In the genomic region with DNA sequence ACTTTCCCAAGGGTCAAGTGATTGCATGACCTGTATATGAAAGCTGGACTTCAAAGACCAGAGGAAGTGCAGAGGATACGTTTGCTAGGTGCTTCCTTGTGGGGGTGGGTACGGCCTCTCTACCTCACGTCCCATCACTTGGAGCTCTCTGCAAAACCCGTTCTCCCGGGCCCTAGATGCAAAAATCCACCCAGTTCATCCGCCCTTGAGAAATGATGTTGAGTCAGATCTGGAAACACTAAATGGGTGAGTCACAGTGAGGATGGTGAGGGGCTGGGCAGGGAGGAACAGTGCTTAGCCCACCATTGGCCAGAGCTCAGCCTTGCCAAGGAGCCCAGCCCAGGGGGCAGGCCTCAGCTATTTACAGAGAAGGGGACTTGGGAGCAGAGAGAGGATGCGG, we compare ENCODE assay signal across 13 cellular contexts. TPM values are rescaled to one million over a fixed set of nuclear protein-coding genes. Genes with fewer than 3 reads are reported as not detected.
DNase-seq lines count a peak whose midpoint lies in the region; ATAC-seq and TF ChIP-seq lines count a peak whose summit lies in the region.
"Had no signal": no experiment of that assay in that cellular context is flagged by ENCODE, and none has a peak within 500 bp of the region (broad histone marks: within the 10 kb centered on the region; RNA-seq: fewer than 3 reads in every experiment).

No MANE protein-coding gene starts in this region.

- DNase-seq in HS-27A (ENCODE audit: low read depth) (peak; percentile 79), mammary epithelial cell (peak; percentile 88), mesenchymal stem cell (peak; percentile 91), gastrocnemius medialis (no peak), SHP77 treated with DMSO at 0.1 percent for 48 hours (lab: John Stamatoyannopoulos, UW) (no peak), G401 (ENCODE audit: low spot score) (no peak)
- DNase-seq: activated CD4-positive, alpha-beta T cell treated with anti-CD3 and anti-CD28 coated beads, Interleukin-2, amount 50 U/mL, for 1 hour; heart right ventricle; naive thymus-derived CD4-positive, alpha-beta T cell; NCI-H1417; upper lobe of left lung had no signal

- BruUV-seq in mammary epithelial cell (replicated peaks; lab: Mats Ljungman, UMichigan): no TSS peak

- H3K9me3 ChIP-seq in mammary epithelial cell (replicated peaks; ENCODE audit: insufficient read depth, low read length) (no peaks in the 10 kb centered on the region), mesenchymal stem cell (ENCODE audit: control insufficient read depth, low read length) (no peaks in the 10 kb centered on the region), gastrocnemius medialis (no peaks in the 10 kb centered on the region)
- H3K9me3 ChIP-seq: heart right ventricle, upper lobe of left lung had no signal

- no peak overlapping the region for H3K4me2 ChIP-seq in mammary epithelial cell (ENCODE audit: insufficient read depth, low read depth, low read length)
- H3K4me2 ChIP-seq in mesenchymal stem cell (ENCODE audit: low read length, poor library complexity, severe bottlenecking): no peak overlapping the region

- peak overlapping the region in 1 of 2 experiments; percentile 26 for H3K18ac ChIP-seq in mesenchymal stem cell (ENCODE audit: low read depth in 1 of 2, low read length in 2 of 2)

- dilution Hi-C loops in mammary epithelial cell (cut with HindIII; ENCODE audit: low sequenced_read_pairs): no loop called here

- intact Hi-C loops in mammary epithelial cell (cut with micrococcal nuclease): no loop called here
- intact Hi-C loops in gastrocnemius medialis (cut with DNase I; ENCODE audit: low total_unique reads): no loop called here

- H3K36me3 ChIP-seq in ACC112 (ENCODE audit: insufficient read depth, low read length) (no peaks in the 10 kb centered on the region), mammary epithelial cell (ENCODE audit: insufficient read depth, low read length) (no peaks in the 10 kb centered on the region), mesenchymal stem cell (ENCODE audit: control insufficient read depth in 1 of 2, insufficient read depth in 2 of 2, low read depth in 1 of 2, low read length in 2 of 2) (no peaks in the 10 kb centered on the region), gastrocnemius medialis (no peaks in the 10 kb centered on the region)
- H3K36me3 ChIP-seq: heart right ventricle, upper lobe of left lung had no signal

- no peak for TF ChIP-seq POLR2A in gastrocnemius medialis (IDR thresholded peaks at IDR 0.05)

- in situ Hi-C loops in mammary epithelial cell (cut with MboI; ENCODE audit: low sequenced_read_pairs in 2 of 2) (no loop called here), gastrocnemius medialis (cut with MboI; ENCODE audit: low sequenced_read_pairs in 4 of 4) (no loop called here), G401 (cut with HindIII; ENCODE audit: low sequenced_read_pairs) (no loop called here)

- H2AFZ ChIP-seq in ACC112 (ENCODE audit: low read length, unreplicated experiment): no peak overlapping the region
- no peak overlapping the region for H2AFZ ChIP-seq in mammary epithelial cell (ENCODE audit: low read depth, low read length)
- H2AFZ ChIP-seq in mesenchymal stem cell (ENCODE audit: low read depth, low read length): no peak overlapping the region

- WGBS in mammary epithelial cell (ENCODE audit: low coverage, missing lambda C conversion rate): 45% methylated on average over 7 of the region's 7 CpGs
- 5% methylated on average over 6 of the region's 7 CpGs for WGBS in mesenchymal stem cell

- H2AK5ac ChIP-seq in mesenchymal stem cell (ENCODE audit: low read length, severe bottlenecking): peak overlapping the region; percentile 44

- H2BK5ac ChIP-seq in mesenchymal stem cell (ENCODE audit: low read depth, low read length, poor library complexity, severe bottlenecking): no peak overlapping the region

- H4K91ac ChIP-seq in mesenchymal stem cell (ENCODE audit: low read length): no peak overlapping the region

- no peak for TF ChIP-seq CTCF in mammary epithelial cell (conservative IDR thresholded peaks at IDR 0.05 in 1 of 2, IDR thresholded peaks at IDR 0.05 in 1 of 2; ENCODE audit: extremely low read depth in 1 of 2, insufficient read depth in 1 of 2, low read depth in 1 of 2, low read length in 2 of 2)
- no peak for TF ChIP-seq CTCF in gastrocnemius medialis (IDR thresholded peaks at IDR 0.05 in 4 of 5, conservative IDR thresholded peaks at IDR 0.05 in 1 of 5)

- H3K79me2 ChIP-seq in ACC112 (ENCODE audit: control insufficient read depth, insufficient read depth, low read length, unreplicated experiment) (peaks cover 27% of the 10 kb centered on the region), mammary epithelial cell (ENCODE audit: insufficient read depth, low read length) (no peaks in the 10 kb centered on the region)

- peak overlapping the region; percentile 13 for H2BK15ac ChIP-seq in mesenchymal stem cell (ENCODE audit: low read depth, poor library complexity, severe bottlenecking)

- no peaks in the 10 kb centered on the region for H3K27me3 ChIP-seq in ACC112 (ENCODE audit: insufficient read depth, low read length)
- H3K27me3 ChIP-seq in mammary epithelial cell (ENCODE audit: insufficient read depth, low read length): no peaks in the 10 kb centered on the region
- H3K27me3 ChIP-seq in mesenchymal stem cell (ENCODE audit: control insufficient read depth in 1 of 2, insufficient read depth in 1 of 2, low read length in 2 of 2): no peaks in the 10 kb centered on the region
- H3K27me3 ChIP-seq in gastrocnemius medialis: no peaks in the 10 kb centered on the region
- H3K27me3 ChIP-seq: heart right ventricle, upper lobe of left lung had no signal

- H2BK120ac ChIP-seq in mesenchymal stem cell (ENCODE audit: low read depth, low read length): no peak overlapping the region

- H3K4me1 ChIP-seq in ACC112 (ENCODE audit: control insufficient read depth, insufficient read depth, low read length, unreplicated experiment) (peaks cover 53% of the 10 kb centered on the region), mammary epithelial cell (ENCODE audit: insufficient read depth, low read length) (peaks cover 19% of the 10 kb centered on the region), mesenchymal stem cell (ENCODE audit: control insufficient read depth, insufficient read depth, low read depth, low read length) (peaks cover 29% of the 10 kb centered on the region), gastrocnemius medialis (peaks cover 11 to 12% of the 10 kb centered on the region in 2 donors)

- peak overlapping the region; percentile 27 for H4K8ac ChIP-seq in mesenchymal stem cell (ENCODE audit: low read length)

- ATAC-seq in gastrocnemius medialis: no peak
- no peak for ATAC-seq in HG03159 (IDR thresholded peaks at IDR 0.05; ENCODE audit: unreplicated experiment)
- ATAC-seq: heart right ventricle; naive thymus-derived CD4-positive, alpha-beta T cell had no signal

- CTCF ChIA-PET in mammary epithelial cell (lab: Charles Lee; ENCODE audit: low non-redundant PET): interaction anchor here (0.5 kb wide), 1 partner anchor 514 kb away, joined by 9 read pairs; no protein-coding TSS in a partner anchor

- peak overlapping the region in 1 of 2 experiments; percentile 23 for H2BK12ac ChIP-seq in mesenchymal stem cell (ENCODE audit: low read length in 2 of 2)

- H3K9ac ChIP-seq in mammary epithelial cell (ENCODE audit: insufficient read depth, low read length) (no peak overlapping the region), mesenchymal stem cell (ENCODE audit: low read length) (peak overlapping the region; percentile 42)

- H4K20me1 ChIP-seq in mammary epithelial cell (ENCODE audit: insufficient read depth, low read length): no peaks in the 10 kb centered on the region

- H3K79me1 ChIP-seq in mesenchymal stem cell (replicated peaks; ENCODE audit: low read length, poor library complexity, severe bottlenecking): peaks cover 19% of the 10 kb centered on the region

- H3K4me3 ChIP-seq in ACC112 (ENCODE audit: low read depth, low read length) (no peak overlapping the region), mammary epithelial cell (replicated peaks in 1 of 3; ENCODE audit: insufficient read depth in 1 of 3, low read depth in 2 of 3, low read length in 3 of 3) (no peak overlapping the region), mesenchymal stem cell (ENCODE audit: insufficient read depth in 1 of 2, low read depth in 1 of 2, low read length in 2 of 2) (no peak overlapping the region), gastrocnemius medialis (no peak overlapping the region)
- H3K4me3 ChIP-seq: heart right ventricle, upper lobe of left lung had no signal

- peak overlapping the region in 1 of 2 experiments; percentile 52 for H3K4ac ChIP-seq in mesenchymal stem cell (ENCODE audit: low read depth in 1 of 2, low read length in 2 of 2)

- no peak overlapping the region for H3K14ac ChIP-seq in mesenchymal stem cell (ENCODE audit: low read length in 2 of 2)

- H3K23ac ChIP-seq in mesenchymal stem cell (ENCODE audit: low read length in 2 of 2): no peak overlapping the region

- peak overlapping the region; percentile 83 for H3K27ac ChIP-seq in ACC112 (ENCODE audit: low read depth, low read length)
- no peak overlapping the region for H3K27ac ChIP-seq in mammary epithelial cell (ENCODE audit: insufficient read depth, low read depth, low read length)
- peak overlapping the region; percentile 3 for H3K27ac ChIP-seq in mesenchymal stem cell (ENCODE audit: low read length, poor library complexity, severe bottlenecking)
- peak overlapping the region in 1 of 4 donors; percentile 41 for H3K27ac ChIP-seq in gastrocnemius medialis
- H3K27ac ChIP-seq: upper lobe of left lung had no signal

RNA-seq across cellular contexts. Expression of a gene that starts 14.5 kb away (rescaled TPM):
- total RNA-seq in mammary epithelial cell (1 to 10 TPM; 3.4 to 5.3 TPM), gastrocnemius medialis (100 to 1,000 TPM in 1 of 4 donors, 10 to 100 TPM in 3; 21.2 to 111 (median 73.8) TPM)
- 1.0 TPM for polyA plus RNA-seq in mammary epithelial cell
- 0.41 TPM for polyA minus RNA-seq in mammary epithelial cell
- polyA plus RNA-seq in mesenchymal stem cell (2013, experiment 1 of 2): 6.9 TPM
- 7.2 TPM for polyA plus RNA-seq in mesenchymal stem cell (2013, experiment 2 of 2)
- 16.4 and 19.6 TPM in 2 replicates for total RNA-seq in G401 (2014; rRNA removed; shearing (Covaris generic))
- polyA plus RNA-seq: naive thymus-derived CD4-positive, alpha-beta T cell had no signal

Comparison
In these comparisons a context has a peak if more than half of its experiments do, and no peak if none do; other contexts are left out.
1. DNase-seq: peak in HS-27A (single experiment), mammary epithelial cell (single experiment) and mesenchymal stem cell (single experiment); none in gastrocnemius medialis (0 of 2), SHP77 treated with DMSO at 0.1 percent for 48 hours (single experiment) and G401 (single experiment).